17 cellular contexts compared by ENCODE assay signal in the genomic region with DNA sequence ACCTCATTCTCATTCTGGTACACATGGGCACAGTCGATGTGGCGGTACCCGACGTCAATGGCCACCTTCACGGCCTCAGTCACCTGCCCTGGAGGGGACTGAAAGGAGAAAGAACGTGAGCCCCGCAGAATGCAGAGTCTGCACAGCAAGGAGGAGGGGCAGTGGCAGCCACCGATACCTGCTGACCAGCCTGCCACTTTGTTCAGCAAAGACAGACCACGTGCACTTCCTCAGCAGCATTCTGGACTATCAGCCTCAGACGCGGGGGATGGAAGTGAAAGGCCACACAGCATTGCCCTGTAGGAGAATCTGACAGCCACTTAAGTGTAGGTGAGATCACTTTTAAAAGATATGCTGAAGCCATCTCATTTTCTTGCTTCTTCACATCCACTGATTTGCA.
"Had no signal": no experiment of that assay in that cellular context is flagged by ENCODE, and none has a peak within 500 bp of the region (broad histone marks: within the 10 kb centered on the region; RNA-seq: fewer than 3 reads in every experiment).

No MANE protein-coding gene starts in this region.

- H3K4me2 ChIP-seq: smooth muscle cell had no signal

- H3K4me1 ChIP-seq: ascending aorta, pancreas had no signal

- H3K27me3 ChIP-seq: ascending aorta, dorsolateral prefrontal cortex, hepatocyte, pancreas had no signal

- DNase-seq: activated CD4-positive, alpha-beta T cell treated with anti-CD3 and anti-CD28 coated beads for 1 hour; activated CD4-positive, alpha-beta T cell treated with anti-CD3 and anti-CD28 coated beads, Interleukin-2, amount 50 U/mL, for 4 hours; activated naive CD4-positive, alpha-beta T cell treated with Interleukin-2 at 50 U/mL for 16 hours; activated T-cell treated with anti-CD3 and anti-CD28 coated beads for 4 hours; erythroblast; stimulated activated CD4-positive, alpha-beta T cell treated with anti-CD3 and anti-CD28 coated beads, Interleukin-4, amount 100 ng/mL, for 4 hours; stimulated activated CD8-positive, alpha-beta memory T cell treated with anti-CD3 and anti-CD28 coated beads, Interleukin-4, amount 100 ng/mL, for 48 hours; stimulated activated naive CD4-positive, alpha-beta T cell treated with Interleukin-2 at 50 U/mL for 16 hours; T-helper 1 cell; T1000 had no signal

- H3K9me3 Mint-ChIP-seq: type B pancreatic cell had no signal

- ATAC-seq: SK-N-SH treated with all-trans-retinoic acid at 6 μM for 48 hours had no signal

- H3K4me3 ChIP-seq: ascending aorta, dorsolateral prefrontal cortex, hepatocyte, pancreas, smooth muscle cell had no signal

- H3K9me3 ChIP-seq: ascending aorta, pancreas had no signal

- H3K27me3 Mint-ChIP-seq: type B pancreatic cell had no signal

- H2AFZ ChIP-seq: hepatocyte had no signal

- H3K27ac ChIP-seq: ascending aorta, hepatocyte, pancreas had no signal
